Comparison of ENCODE assay signal across 8 cellular contexts in the genomic region with DNA sequence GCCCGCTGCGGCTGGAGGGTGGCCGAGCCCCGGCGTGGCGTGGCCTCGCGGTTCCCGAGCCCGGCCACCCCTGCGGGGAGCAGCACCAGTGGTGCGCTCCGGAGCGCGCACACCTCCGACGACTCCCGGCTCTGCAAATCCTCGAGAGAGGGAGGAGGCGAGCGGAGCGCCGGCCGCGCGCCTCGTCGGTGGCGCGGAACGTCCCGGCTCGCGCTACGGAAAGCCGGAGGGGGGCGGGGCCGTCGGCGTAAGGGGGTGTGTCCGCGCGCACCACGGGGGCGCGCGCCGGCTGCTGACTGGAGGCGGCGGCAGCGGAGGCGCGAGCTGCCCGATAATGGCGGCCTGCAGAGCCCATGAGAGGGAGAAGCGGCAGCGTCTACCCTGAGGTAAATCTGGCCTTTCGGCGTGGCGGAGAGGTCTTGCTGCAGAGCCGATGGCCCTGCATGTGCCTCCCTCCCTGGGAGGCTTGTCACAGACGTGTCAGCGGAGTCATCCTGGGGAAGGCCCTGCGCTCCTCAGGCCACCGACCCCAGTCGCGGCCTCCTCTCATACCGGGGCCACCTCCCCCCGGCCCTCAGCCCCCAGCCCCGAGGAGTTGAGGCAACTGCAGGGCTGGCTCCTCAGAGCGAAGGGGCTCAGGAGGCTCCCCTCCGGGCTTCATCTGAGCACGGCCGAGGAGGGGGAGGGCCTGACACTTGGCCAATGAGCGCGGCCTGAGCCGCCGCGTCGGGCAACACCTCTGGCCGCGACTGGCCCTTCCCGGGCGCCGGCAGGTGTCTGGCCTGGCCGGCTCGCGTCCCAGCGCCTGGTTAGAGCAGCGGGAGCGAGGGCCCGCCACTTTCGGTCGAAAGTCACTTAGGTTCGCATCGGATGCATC. TPM values are rescaled to one million over a fixed set of nuclear protein-coding genes. Genes with fewer than 3 reads are reported as not detected.
DNase-seq lines count a peak whose midpoint lies in the region; ATAC-seq and TF ChIP-seq lines count a peak whose summit lies in the region.

A gene (plus strand): TSS at position 295 of the 877 bp plus-strand sequence. CDS start 2,485 bp downstream, outside the sequence.

- H3K36me3 ChIP-seq in SJSA1 (peaks cover 22% of the 10 kb centered on the region), neuronal stem cell (replicated peaks in 1 of 2; ENCODE audit: control insufficient read depth in 2 of 2, insufficient read depth in 2 of 2, low read length in 2 of 2) (peaks cover 7 to 31% of the 10 kb centered on the region in 2 donors)

- peak; percentile 96 for DNase-seq in GDM1 (lab: John Stamatoyannopoulos, UW)
- peak; percentile 88 for DNase-seq in HEK293T (ENCODE audit: extremely low spot score)
- DNase-seq in MV-4-11 (lab: John Stamatoyannopoulos, UW), result peak; percentile 90
- peak; percentile 93 to 97 for DNase-seq in SJSA1 (ENCODE audit: low read depth in 1 of 2, low spot score in 2 of 2)
- DNase-seq in activated gamma-delta T cell treated with anti-CD3 and anti-CD28 coated beads, Interleukin-2, amount 50 U/mL, for 16 hours (ENCODE audit: low read depth), result peak; percentile 89
- DNase-seq in foreskin keratinocyte, result peak; percentile 86 to 89
- peak; percentile 96 for DNase-seq in neuronal stem cell (ENCODE audit: low spot score)
- DNase-seq in stromal cell of bone marrow (ENCODE audit: low read depth), result peak; percentile 91

- H3K27me3 ChIP-seq in SJSA1 (replicated peaks) (no peaks in the 10 kb centered on the region), foreskin keratinocyte (no peaks in the 10 kb centered on the region), neuronal stem cell (ENCODE audit: control insufficient read depth in 3 of 3, insufficient read depth in 3 of 3, low read depth in 1 of 3, low read length in 3 of 3) (no peaks in the 10 kb centered on the region)

- H2BK12ac ChIP-seq in neuronal stem cell (ENCODE audit: low read length), result peak within 1 kb of the TSS; percentile 75

- H3K18ac ChIP-seq in neuronal stem cell (ENCODE audit: low read length), result peak within 1 kb of the TSS; percentile 100

- H2BK5ac ChIP-seq in neuronal stem cell (ENCODE audit: low read length), result peak within 1 kb of the TSS; percentile 99

- peak within 1 kb of the TSS; percentile 99 for H3K9ac ChIP-seq in neuronal stem cell (ENCODE audit: low read depth, low read length, poor library complexity)

- peak within 1 kb of the TSS; percentile 98 for H2AFZ ChIP-seq in neuronal stem cell (ENCODE audit: low read length)

- H4K8ac ChIP-seq in neuronal stem cell (ENCODE audit: low read depth, low read length), result peak within 1 kb of the TSS; percentile 86

- H2BK120ac ChIP-seq in neuronal stem cell (ENCODE audit: low read depth, low read length), result peak within 1 kb of the TSS; percentile 47

- H3K79me1 ChIP-seq in neuronal stem cell (ENCODE audit: low read depth, low read length), result peaks cover 3% of the 10 kb centered on the region

- H2BK15ac ChIP-seq in neuronal stem cell (ENCODE audit: low read length), result peak within 1 kb of the TSS; percentile 99

- H3K4ac ChIP-seq in neuronal stem cell (ENCODE audit: low read length), result no peak within 1 kb of the TSS

- CTCF ChIA-PET in HEK293T (lab: Yijun Ruan, JAX), result no interaction called here

- peak within 1 kb of the TSS; percentile 89 for H3K14ac ChIP-seq in neuronal stem cell (ENCODE audit: low read length)

- H4K91ac ChIP-seq in neuronal stem cell (ENCODE audit: low read depth, low read length, poor library complexity), result peak within 1 kb of the TSS; percentile 92

- peak; percentile 79 for ATAC-seq in foreskin keratinocyte

- H3K9me3 ChIP-seq in SJSA1 (replicated peaks) (no peaks in the 10 kb centered on the region; the same call in 1 of the 2 replicates), neuronal stem cell (replicated peaks in 1 of 2; ENCODE audit: control insufficient read depth in 2 of 2, insufficient read depth in 1 of 2, low read depth in 1 of 2, low read length in 2 of 2) (no peaks in the 10 kb centered on the region)

- H3K4me3 ChIP-seq in SJSA1 (peak within 1 kb of the TSS; percentile 92), neuronal stem cell (ENCODE audit: low read length in 2 of 2) (peak within 1 kb of the TSS; percentile 92 to 99)

- TF ChIP-seq CTCF in foreskin keratinocyte (conservative IDR thresholded peaks at IDR 0.05), result no peak

- peak within 1 kb of the TSS; percentile 95 for H3K23ac ChIP-seq in neuronal stem cell (ENCODE audit: low read depth, low read length, poor library complexity)

- H3K4me2 ChIP-seq in neuronal stem cell (ENCODE audit: insufficient read depth, low read length, poor library complexity, severe bottlenecking), result peak within 1 kb of the TSS; percentile 97

- WGBS in neuronal stem cell (ENCODE audit: extremely low coverage in 2 of 2, insufficient read length in 2 of 2, insufficient replicate concordance in 1 of 2), 2 donors, result no CpG with 5 or more reads among the region's 96 CpGs

- H3K4me1 ChIP-seq in SJSA1 (replicated peaks), result peaks cover 15% of the 10 kb centered on the region
- peaks cover 6% of the 10 kb centered on the region for H3K4me1 ChIP-seq in foreskin keratinocyte
- peaks cover 6 to 10% of the 10 kb centered on the region in 2 donors for H3K4me1 ChIP-seq in neuronal stem cell (ENCODE audit: control insufficient read depth in 2 of 2, insufficient read depth in 1 of 2, low read depth in 1 of 2, low read length in 2 of 2)

- POLR2A ChIA-PET in HEK293T (lab: Yijun Ruan, JAX), result interaction anchor here (0.7 to 1.9 kb wide), 9 partner anchors 9 to 237 kb away, joined by 3 to 7 read pairs (median 4); no protein-coding TSS in a partner anchor

- H3K27ac ChIP-seq in SJSA1 (peak within 1 kb of the TSS; percentile 34; the same call in 1 of the 2 replicates), foreskin keratinocyte (peak within 1 kb of the TSS; percentile 14), neuronal stem cell (replicated peaks; ENCODE audit: low read length) (peak within 1 kb of the TSS; percentile 95)

- peak within 1 kb of the TSS; percentile 95 for H2AK5ac ChIP-seq in neuronal stem cell (ENCODE audit: low read depth, low read length)

TF ChIP-seq in HEK293T, 16 proteins besides CTCF, POLR2A, EP300 and RAD21:
- TF ChIP-seq FOXM1 (IDR thresholded peaks at IDR 0.05; ENCODE audit: borderline replicate concordance), result no peak
- TF ChIP-seq ZNF384 (IDR thresholded peaks at IDR 0.05), result no peak
- TF ChIP-seq BHLHE40 (IDR thresholded peaks at IDR 0.05; ENCODE audit: borderline replicate concordance), result no peak
- no peak for TF ChIP-seq FOXK2 (IDR thresholded peaks at IDR 0.05)
- no peak for TF ChIP-seq FOXA1 (IDR thresholded peaks at IDR 0.05)
- TF ChIP-seq L3MBTL2 (conservative IDR thresholded peaks at IDR 0.05), result peak; percentile 75
- TF ChIP-seq ARNT (IDR thresholded peaks at IDR 0.05), result no peak
- TF ChIP-seq NFRKB (IDR thresholded peaks at IDR 0.05), result no peak

RNA-seq across cellular contexts. Expression of the gene that starts here (rescaled TPM):
- 5.3 and 9.1 TPM in 2 replicates for total RNA-seq in SJSA1 (2014; rRNA removed; shearing (Covaris generic))
- 2.7 TPM in 2 replicates for total RNA-seq in foreskin keratinocyte
- polyA plus RNA-seq in foreskin keratinocyte, result 0.72 and 1.0 TPM in 2 replicates
- polyA plus RNA-seq in neuronal stem cell (2013, experiment 1 of 2), result 4.3 TPM
- 4.8 TPM for polyA plus RNA-seq in neuronal stem cell (2013, experiment 2 of 2)

Comparison
In these comparisons a context has a peak if more than half of its experiments do, and no peak if none do; other contexts are left out.
1. Peak in every context shown above with its lines: DNase-seq, ATAC-seq, H3K4me3 ChIP-seq and H3K27ac ChIP-seq.
2. H3K27ac ChIP-seq: peak in every context shown above with its lines; median percentile 95 in neuronal stem cell; 34 in SJSA1; 14 in foreskin keratinocyte.